9 cellular contexts compared by ENCODE assay signal in the genomic region with DNA sequence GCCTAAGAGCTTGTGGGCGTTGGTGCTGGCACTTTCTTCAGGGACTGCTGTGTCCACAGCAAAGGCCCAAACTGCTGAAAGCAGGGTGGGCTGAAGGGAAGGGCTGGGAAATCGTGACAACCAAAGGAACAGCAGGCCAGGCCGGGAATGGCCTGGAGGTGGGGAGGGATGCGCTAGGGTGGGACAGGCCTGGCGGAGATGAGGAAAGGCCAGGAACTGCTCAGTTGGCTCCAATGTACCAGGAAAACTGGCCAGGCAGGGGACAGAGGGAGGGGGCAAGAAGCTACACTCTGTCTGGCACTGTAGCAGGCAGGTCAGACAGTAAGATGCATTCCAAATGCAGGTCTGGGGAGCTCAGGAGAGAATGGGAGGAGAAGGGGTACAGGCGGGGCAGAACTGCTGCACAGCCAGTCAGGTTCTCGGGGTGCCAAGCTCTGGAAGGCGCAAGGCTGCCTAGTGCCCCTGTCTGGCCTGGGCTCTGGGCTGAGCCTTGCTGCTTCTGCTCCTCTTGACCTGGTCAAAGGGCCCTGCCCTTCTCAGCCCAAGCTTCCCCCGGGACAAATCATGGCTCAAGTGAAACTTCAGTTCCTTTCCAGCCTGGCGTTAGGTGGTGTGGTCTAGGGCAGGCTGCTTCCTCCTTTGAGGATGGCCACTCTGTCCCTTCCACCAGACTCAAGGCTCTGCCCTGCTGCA. TPM values are rescaled to one million over a fixed set of nuclear protein-coding genes. Genes with fewer than 3 reads are reported as not detected.
DNase-seq lines count a peak whose midpoint lies in the region; ATAC-seq and TF ChIP-seq lines count a peak whose summit lies in the region.
"Had no signal": no experiment of that assay in that cellular context is flagged by ENCODE, and none has a peak within 500 bp of the region (broad histone marks: within the 10 kb centered on the region; RNA-seq: fewer than 3 reads in every experiment).

No MANE protein-coding gene starts in this region.

- POLR2A ChIA-PET in naive thymus-derived CD8-positive, alpha-beta T cell (lab: Charles Lee): interaction anchor here (0.6 to 3.4 kb wide), 13 partner anchors 10 to 618 kb away, joined by 3 to 19 read pairs (median 4); a partner anchor contains a TSS

- no peaks in the 10 kb centered on the region for H3K9me3 Mint-ChIP-seq in brain
- no peaks in the 10 kb centered on the region for H3K9me3 Mint-ChIP-seq in naive thymus-derived CD8-positive, alpha-beta T cell

- peaks cover 0 to 9% (median 0%) of the 10 kb centered on the region in 9 donors for H3K36me3 ChIP-seq in heart right ventricle

- peaks cover 0 to 9% (median 0%) of the 10 kb centered on the region in 7 donors for H3K27me3 ChIP-seq in heart right ventricle

- H3K4me1 Mint-ChIP-seq in brain: peaks cover 32% of the 10 kb centered on the region
- peaks cover 31 to 70% (median 64%) of the 10 kb centered on the region in 4 donors for H3K4me1 Mint-ChIP-seq in naive thymus-derived CD8-positive, alpha-beta T cell

- no peak overlapping the region for H3K4me3 ChIP-seq in heart right ventricle

- no peaks in the 10 kb centered on the region for H3K36me3 Mint-ChIP-seq in brain
- H3K36me3 Mint-ChIP-seq in naive thymus-derived CD8-positive, alpha-beta T cell: peaks cover 0 to 2% (median 0%) of the 10 kb centered on the region in 3 donors

- H3K4me1 ChIP-seq in heart right ventricle: peaks cover 47 to 88% (median 73%) of the 10 kb centered on the region in 9 donors

- no peaks in the 10 kb centered on the region for H3K9me3 ChIP-seq in heart right ventricle

- peak overlapping the region; percentile 61 to 95 (median 88) for H3K27ac ChIP-seq in heart right ventricle

- WGBS in heart right ventricle, 2 donors: 61 to 66% methylated on average over 10 of the region's 10 CpGs

- intact Hi-C loops in heart right ventricle (cut with DNase I) (loop anchor here in 1 of 10 donors (10.0 kb wide), 1 partner anchor 51 kb away; a partner anchor contains a TSS), Right ventricle myocardium inferior (cut with DNase I) (no loop called here)

- TF ChIP-seq CTCF in heart right ventricle (IDR thresholded peaks at IDR 0.05) (no peak), brain (conservative IDR thresholded peaks at IDR 0.05) (no peak)

- H3K4me3 Mint-ChIP-seq in brain: no peak overlapping the region
- peak overlapping the region in 7 of 10 donors; percentile 32 to 76 (median 51) for H3K4me3 Mint-ChIP-seq in naive thymus-derived CD8-positive, alpha-beta T cell

- H3K27me3 Mint-ChIP-seq in brain: no peaks in the 10 kb centered on the region
- peaks cover 0 to 3% (median 1%) of the 10 kb centered on the region in 5 donors for H3K27me3 Mint-ChIP-seq in naive thymus-derived CD8-positive, alpha-beta T cell

- peak overlapping the region; percentile 65 to 91 (median 72) for H3K27ac Mint-ChIP-seq in brain
- H3K27ac Mint-ChIP-seq in naive thymus-derived CD8-positive, alpha-beta T cell: peak overlapping the region; percentile 58 to 99 (median 94)

- ATAC-seq in heart right ventricle: no peak
- ATAC-seq in Right ventricle myocardium inferior: no peak
- ATAC-seq in naive thymus-derived CD8-positive, alpha-beta T cell: no peak
- ATAC-seq in HG03135 (IDR thresholded peaks at IDR 0.05; ENCODE audit: unreplicated experiment): no peak

- DNase-seq in heart right ventricle (no peak), Right ventricle myocardium inferior (ENCODE audit: missing footprints) (no peak), NCI-H510A treated with DMSO at 0.1 percent for 48 hours (lab: John Stamatoyannopoulos, UW) (no peak), GDM1 (lab: John Stamatoyannopoulos, UW) (no peak), NCI-H1092 treated with DMSO at 0.1 percent for 48 hours (lab: John Stamatoyannopoulos, UW) (no peak)
- DNase-seq in naive thymus-derived CD8-positive, alpha-beta T cell: peak in 1 of 10 donors; percentile 41
- DNase-seq: NCI-H526 treated with DMSO at 0.1 percent for 48 hours had no signal

RNA-seq across cellular contexts. Expression of a gene that starts 7.3 kb away (rescaled TPM):
- total RNA-seq in heart right ventricle (10 to 100 TPM in 1 of 10 donors, 1 to 10 TPM in 9; 2.7 to 12.8 (median 3.9) TPM), Right ventricle myocardium inferior (5.1 TPM)
- polyA plus RNA-seq in heart right ventricle (10 to 100 TPM; 16.8 to 30.0 TPM), brain (ENCODE audit: insufficient read depth, low read depth, low replicate concordance) (2.9 TPM)
- total RNA-seq in naive thymus-derived CD8-positive, alpha-beta T cell: 1 to 10 TPM in 1 of 2 experiments, under 1 TPM in 1; 0.91 to 1.2 TPM
- under 1 TPM in 2 of 3 donors, not detected in 1; 0.43 to 0.64 TPM for polyA plus RNA-seq in naive thymus-derived CD8-positive, alpha-beta T cell

RNA-seq across cellular contexts. Expression of a gene that starts 10.4 kb away (rescaled TPM):
- total RNA-seq in heart right ventricle: 1,000 to 10,000 TPM; 3,683 to 6,290 (median 4,342) TPM
- 1,000 to 10,000 TPM; 2,452 to 2,624 TPM for polyA plus RNA-seq in heart right ventricle
- 5,286 TPM for total RNA-seq in Right ventricle myocardium inferior
- polyA plus RNA-seq in brain (ENCODE audit: insufficient read depth, low read depth, low replicate concordance): 2.1 TPM
- total RNA-seq in naive thymus-derived CD8-positive, alpha-beta T cell: 10 to 100 TPM in 1 of 2 experiments, 1 to 10 TPM in 1; 8.5 to 10.3 TPM
- under 1 TPM in 1 of 3 donors, not detected in 2; 0.11 TPM for polyA plus RNA-seq in naive thymus-derived CD8-positive, alpha-beta T cell

RNA-seq across cellular contexts. Expression of a gene that starts 12.3 kb away (rescaled TPM):
- total RNA-seq in heart right ventricle: 10 to 100 TPM in 9 of 10 donors, 1 to 10 TPM in 1; 9.2 to 18.2 (median 13.8) TPM
- 10 to 100 TPM; 12.5 to 16.8 TPM for polyA plus RNA-seq in heart right ventricle
- total RNA-seq in Right ventricle myocardium inferior: 10.4 TPM
- 13.0 TPM for polyA plus RNA-seq in brain (ENCODE audit: insufficient read depth, low read depth, low replicate concordance)
- 10 to 100 TPM; 30.1 to 33.5 TPM for total RNA-seq in naive thymus-derived CD8-positive, alpha-beta T cell
- polyA plus RNA-seq in naive thymus-derived CD8-positive, alpha-beta T cell: 10 to 100 TPM; 14.2 to 17.7 (median 15.5) TPM

RNA-seq across cellular contexts. Expression of a gene that starts 24.3 kb away (rescaled TPM):
- 10 to 100 TPM; 53.9 to 89.1 (median 68.1) TPM for total RNA-seq in heart right ventricle
- polyA plus RNA-seq in heart right ventricle: 10 to 100 TPM; 40.3 to 41.2 TPM
- 68.7 TPM for total RNA-seq in Right ventricle myocardium inferior
- 21.1 TPM for polyA plus RNA-seq in brain (ENCODE audit: insufficient read depth, low read depth, low replicate concordance)
- 1 to 10 TPM; 5.6 to 8.7 TPM for total RNA-seq in naive thymus-derived CD8-positive, alpha-beta T cell
- polyA plus RNA-seq in naive thymus-derived CD8-positive, alpha-beta T cell: 1 to 10 TPM in 2 of 3 donors, under 1 TPM in 1; 0.85 to 2.4 (median 1.5) TPM

RNA-seq across cellular contexts. Expression of a gene that starts 38.6 kb away (rescaled TPM):
- total RNA-seq in heart right ventricle (10 to 100 TPM; 14.2 to 25.3 (median 19.6) TPM), Right ventricle myocardium inferior (21.4 TPM)
- polyA plus RNA-seq in heart right ventricle (10 to 100 TPM; 39.2 to 46.1 TPM), brain (ENCODE audit: insufficient read depth, low read depth, low replicate concordance) (53.8 TPM)
- total RNA-seq in naive thymus-derived CD8-positive, alpha-beta T cell: 100 to 1,000 TPM; 154 to 167 TPM
- polyA plus RNA-seq in naive thymus-derived CD8-positive, alpha-beta T cell: 10 to 100 TPM; 37.4 to 51.6 (median 43.0) TPM

Comparison
In these comparisons a context has a peak if more than half of its experiments do, and no peak if none do; other contexts are left out.
1. H3K4me3 Mint-ChIP-seq: peak in naive thymus-derived CD8-positive, alpha-beta T cell (7 of 10); none in brain (0 of 5).
2. RNA of a gene that starts 10.4 kb away (total RNA-seq): 5,286 TPM in Right ventricle myocardium inferior (single experiment) and 3,683 to 6,290 TPM in heart right ventricle; 8.5 to 10.3 TPM in naive thymus-derived CD8-positive, alpha-beta T cell; every median in the first group is over 100 times any median in the second.